ENCODE assay signal across 23 cellular contexts in genomic region chr20:43534016-43534415, GRCh38. TPM values are rescaled to one million over a fixed set of nuclear protein-coding genes. Genes with fewer than 3 reads are reported as not detected.
DNase-seq lines count a peak whose midpoint lies in the region; ATAC-seq, FAIRE-seq and TF ChIP-seq lines count a peak whose summit lies in the region.
"Had no signal": no experiment of that assay in that cellular context is flagged by ENCODE, and none has a peak within 500 bp of the region (broad histone marks: within the 10 kb centered on the region; RNA-seq: fewer than 3 reads in every experiment).

No MANE protein-coding gene starts in this region.

- no peak overlapping the region for H3K4ac ChIP-seq in H1 (replicated peaks; ENCODE audit: insufficient read length, low read depth, low read length)
- no peak overlapping the region for H3K4ac ChIP-seq in neuronal stem cell (ENCODE audit: low read length)

- BruUV-seq in HepG2 (replicated peaks; lab: Mats Ljungman, UMichigan): no TSS peak

- TF ChIP-seq RAD21 in HepG2 (CRISPR knock-in tag; IDR thresholded peaks at IDR 0.05): no peak
- TF ChIP-seq RAD21 in H1 (IDR thresholded peaks at IDR 0.05 in 1 of 2, conservative IDR thresholded peaks at IDR 0.05 in 1 of 2; ENCODE audit: low read depth in 2 of 2, low read length in 2 of 2): no peak

- TF ChIP-seq POLR2A in HepG2 (IDR thresholded peaks at IDR 0.05; ENCODE audit: insufficient read depth in 1 of 2, low read depth in 2 of 2, low read length in 2 of 2) (no peak), right lobe of liver (IDR thresholded peaks at IDR 0.05) (no peak), H1 (IDR thresholded peaks at IDR 0.05; ENCODE audit: control extremely low read depth in 1 of 2, low read depth in 2 of 2, low read length in 2 of 2) (no peak)

- no peak overlapping the region for H3K4me3 Mint-ChIP-seq in activated CD4-positive, alpha-beta memory T cell treated with anti-CD3 and anti-CD28 coated beads for 36 hours
- H3K4me3 Mint-ChIP-seq: B cell; CD4-positive, alpha-beta T cell; CD8-positive, alpha-beta memory T cell; GM23338 had no signal

- no peak overlapping the region for H3K56ac ChIP-seq in H1 (replicated peaks; ENCODE audit: insufficient read length, low read depth, low read length)

- TF ChIP-seq CTCF in HepG2 (CRISPR knock-in tag; IDR thresholded peaks at IDR 0.05): 0 out of 2 replicates have a peak, but pooled peaks have one; percentile 2
- no peak for TF ChIP-seq CTCF in right lobe of liver (IDR thresholded peaks at IDR 0.05)
- TF ChIP-seq CTCF in H1 (IDR thresholded peaks at IDR 0.05; ENCODE audit: control extremely low read depth in 1 of 3, insufficient read depth in 1 of 3, low read depth in 1 of 3, low read length in 3 of 3): no peak

- H2BK15ac ChIP-seq in H1 (ENCODE audit: low read length): no peak overlapping the region
- H2BK15ac ChIP-seq in neuronal stem cell (ENCODE audit: low read length): no peak overlapping the region

- H2AFZ ChIP-seq in HepG2 (ENCODE audit: low read length): no peak overlapping the region
- no peak overlapping the region for H2AFZ ChIP-seq in H1 (ENCODE audit: low read length)
- no peak overlapping the region for H2AFZ ChIP-seq in neuronal stem cell (ENCODE audit: low read length)
- H2AFZ ChIP-seq: GM23338 had no signal

- H3K23ac ChIP-seq in H1 (ENCODE audit: insufficient read length) (no peak overlapping the region), neuronal stem cell (ENCODE audit: low read depth, low read length, poor library complexity) (no peak overlapping the region)

- no peaks in the 10 kb centered on the region; a peak in 1 of 5 replicates for H3K27me3 ChIP-seq in HepG2 (ENCODE audit: control insufficient read depth in 1 of 2, insufficient read depth in 2 of 2, low read length in 2 of 2)
- H3K27me3 ChIP-seq in right lobe of liver: no peaks in the 10 kb centered on the region
- no peaks in the 10 kb centered on the region for H3K27me3 ChIP-seq in H1 (replicated peaks in 1 of 4; ENCODE audit: control insufficient read depth in 3 of 4, extremely low read depth in 1 of 4, insufficient read depth in 3 of 4, low read length in 3 of 4)
- H3K27me3 ChIP-seq in neuronal stem cell (ENCODE audit: control insufficient read depth in 3 of 3, insufficient read depth in 3 of 3, low read depth in 1 of 3, low read length in 3 of 3): no peaks in the 10 kb centered on the region
- H3K27me3 ChIP-seq: BLaER1 had no signal

- no peak overlapping the region for H2BK12ac ChIP-seq in H1 (ENCODE audit: low read depth, low read length)
- H2BK12ac ChIP-seq in neuronal stem cell (ENCODE audit: low read length): no peak overlapping the region

- H3K9me3 Mint-ChIP-seq in activated CD4-positive, alpha-beta memory T cell treated with anti-CD3 and anti-CD28 coated beads for 36 hours: no peaks in the 10 kb centered on the region
- H3K9me3 Mint-ChIP-seq: CD4-positive, alpha-beta T cell; CD8-positive, alpha-beta memory T cell; GM23338 had no signal

- ATAC-seq in HepG2 (no peak), right lobe of liver (no peak)
- ATAC-seq: GM23338 had no signal

- peaks cover 0 to 4% of the 10 kb centered on the region in 2 experiments; a peak in 1 of 5 replicates for H3K36me3 ChIP-seq in HepG2 (replicated peaks in 1 of 2; ENCODE audit: control insufficient read depth in 1 of 2, insufficient read depth in 2 of 2, low read length in 2 of 2)
- H3K36me3 ChIP-seq in right lobe of liver: no peaks in the 10 kb centered on the region
- H3K36me3 ChIP-seq in H1 (ENCODE audit: control insufficient read depth in 2 of 4, insufficient read depth in 4 of 4, low read length in 3 of 4): peaks cover 0 to 6% (median 3%) of the 10 kb centered on the region in 4 experiments; a peak in 3 of 8 replicates
- peaks cover 5 to 18% of the 10 kb centered on the region in 2 donors for H3K36me3 ChIP-seq in neuronal stem cell (replicated peaks in 1 of 2; ENCODE audit: control insufficient read depth in 2 of 2, insufficient read depth in 2 of 2, low read length in 2 of 2)

- H3K23me2 ChIP-seq in H1 (ENCODE audit: low read depth, low read length): no peaks in the 10 kb centered on the region

- no peaks in the 10 kb centered on the region for H3K36me3 Mint-ChIP-seq in activated CD4-positive, alpha-beta memory T cell treated with anti-CD3 and anti-CD28 coated beads for 36 hours

- FAIRE-seq in HepG2 (lab: Jason Lieb, UNC): no peak
- no peak for FAIRE-seq in H1 (lab: Jason Lieb, UNC)
- FAIRE-seq: A204.1, GM12891, GM18507 had no signal

- DNase-seq in HepG2 (ENCODE audit: low spot score): no peak
- DNase-seq in right lobe of liver: no peak
- no peak for DNase-seq in H1 (ENCODE audit: low read depth in 1 of 2, low spot score in 2 of 2)
- DNase-seq in mesenteric fat pad (ENCODE audit: low spot score): peak; percentile 65
- no peak for DNase-seq in activated CD4-positive, alpha-beta memory T cell treated with anti-CD3 and anti-CD28 coated beads for 36 hours
- no peak for DNase-seq in GOT3 (lab: John Stamatoyannopoulos, UW)
- DNase-seq in neuronal stem cell (ENCODE audit: low spot score): no peak
- no peak for DNase-seq in CD1c-positive myeloid dendritic cell (ENCODE audit: extremely low spot score)
- DNase-seq: CD4-positive, alpha-beta T cell; CD8-positive, alpha-beta memory T cell; DMS53; DMS79 treated with DMSO at 0.1 percent for 48 hours; GF-D8; H7; HCEC 1CT had no signal

- H2BK20ac ChIP-seq in H1 (ENCODE audit: low read length): no peak overlapping the region

- H2BK5ac ChIP-seq in H1 (ENCODE audit: low read depth, low read length) (no peak overlapping the region), neuronal stem cell (ENCODE audit: low read length) (no peak overlapping the region)

- in situ Hi-C loops in HepG2 (cut with HindIII; ENCODE audit: extremely low pct_ligation_motif_present, low pct_unique_long_range_greater_than_20kb): no loop called here

- H3K27ac ChIP-seq in HepG2 (ENCODE audit: extremely low read length, insufficient read depth, low read length) (no peak overlapping the region), right lobe of liver (no peak overlapping the region), H1 (ENCODE audit: low read depth, low read length) (no peak overlapping the region), neuronal stem cell (replicated peaks; ENCODE audit: low read length) (no peak overlapping the region)
- H3K27ac ChIP-seq: 22Rv1, BLaER1, C4-2B had no signal

- no peaks in the 10 kb centered on the region for H3K27me3 Mint-ChIP-seq in activated CD4-positive, alpha-beta memory T cell treated with anti-CD3 and anti-CD28 coated beads for 36 hours
- H3K27me3 Mint-ChIP-seq: B cell; CD4-positive, alpha-beta T cell had no signal

- no peaks in the 10 kb centered on the region for H3K4me1 Mint-ChIP-seq in activated CD4-positive, alpha-beta memory T cell treated with anti-CD3 and anti-CD28 coated beads for 36 hours (ENCODE audit: low read depth)
- H3K4me1 Mint-ChIP-seq: CD8-positive, alpha-beta memory T cell; GM23338 had no signal

- no peaks in the 10 kb centered on the region for H4K20me1 ChIP-seq in HepG2 (ENCODE audit: insufficient read depth, low read length)
- peaks cover 4 to 5% of the 10 kb centered on the region in 2 experiments for H4K20me1 ChIP-seq in H1 (replicated peaks in 1 of 2; ENCODE audit: control insufficient read depth in 1 of 2, insufficient read depth in 2 of 2, low read length in 2 of 2)
- H4K20me1 ChIP-seq: BLaER1 had no signal

- H3K79me2 ChIP-seq in HepG2 (ENCODE audit: insufficient read depth, low read length) (no peaks in the 10 kb centered on the region), H1 (ENCODE audit: control insufficient read depth in 1 of 2, insufficient read depth in 2 of 2, low read length in 2 of 2) (no peaks in the 10 kb centered on the region)

- intact Hi-C loops in HepG2 (cut with micrococcal nuclease; ENCODE audit: unreplicated experiment): no loop called here
- intact Hi-C loops in right lobe of liver (cut with DNase I): loop anchor here (10.0 kb wide), 2 partner anchors 151 to 161 kb away; no protein-coding TSS in a partner anchor
- intact Hi-C loops in activated CD4-positive, alpha-beta memory T cell treated with anti-CD3 and anti-CD28 coated beads for 36 hours (cut with micrococcal nuclease): no loop called here

- H3K9me3 ChIP-seq in HepG2 (ENCODE audit: low read length) (no peaks in the 10 kb centered on the region), right lobe of liver (no peaks in the 10 kb centered on the region), H1 (ENCODE audit: insufficient read depth in 2 of 2, low read depth in 1 of 2, low read length in 1 of 2) (no peaks in the 10 kb centered on the region), neuronal stem cell (replicated peaks in 1 of 2; ENCODE audit: control insufficient read depth in 2 of 2, insufficient read depth in 1 of 2, low read depth in 1 of 2, low read length in 2 of 2) (no peaks in the 10 kb centered on the region)
- H3K9me3 ChIP-seq: BLaER1 had no signal

- H3K4me1 ChIP-seq in HepG2 (ENCODE audit: insufficient read depth, low read length): peaks cover 61% of the 10 kb centered on the region
- H3K4me1 ChIP-seq in right lobe of liver: peaks cover 0 to 9% (median 4%) of the 10 kb centered on the region in 4 donors
- H3K4me1 ChIP-seq in H1 (replicated peaks in 1 of 4; ENCODE audit: control insufficient read depth in 3 of 4, insufficient read depth in 4 of 4, low read length in 3 of 4): no peaks in the 10 kb centered on the region
- no peaks in the 10 kb centered on the region for H3K4me1 ChIP-seq in neuronal stem cell (ENCODE audit: control insufficient read depth in 2 of 2, insufficient read depth in 1 of 2, low read depth in 1 of 2, low read length in 2 of 2)
- H3K4me1 ChIP-seq: BLaER1 had no signal

- no peak overlapping the region for H3K27ac Mint-ChIP-seq in activated CD4-positive, alpha-beta memory T cell treated with anti-CD3 and anti-CD28 coated beads for 36 hours
- H3K27ac Mint-ChIP-seq: B cell; CD4-positive, alpha-beta T cell; GM23338 had no signal

- H3K9ac ChIP-seq in HepG2 (ENCODE audit: insufficient read depth, low read depth, low read length) (no peak overlapping the region), H1 (replicated peaks in 1 of 4; ENCODE audit: extremely low read depth in 1 of 4, low read depth in 3 of 4, low read length in 3 of 4) (no peak overlapping the region), neuronal stem cell (ENCODE audit: low read depth, low read length, poor library complexity) (no peak overlapping the region)
- H3K9ac ChIP-seq: BLaER1 had no signal

- H2AK5ac ChIP-seq in H1 (ENCODE audit: low read depth, low read length) (no peak overlapping the region), neuronal stem cell (ENCODE audit: low read depth, low read length) (no peak overlapping the region)

- H2BK120ac ChIP-seq in H1 (replicated peaks; ENCODE audit: low read depth, low read length) (no peak overlapping the region), neuronal stem cell (ENCODE audit: low read depth, low read length) (no peak overlapping the region)

- H3K4me2 ChIP-seq in HepG2 (ENCODE audit: low read depth, low read length): no peak overlapping the region
- no peak overlapping the region for H3K4me2 ChIP-seq in H1 (ENCODE audit: insufficient read depth in 1 of 2, low read depth in 2 of 2, low read length in 2 of 2)
- no peak overlapping the region for H3K4me2 ChIP-seq in neuronal stem cell (ENCODE audit: insufficient read depth, low read length, poor library complexity, severe bottlenecking)
- H3K4me2 ChIP-seq: BLaER1, GM23338 had no signal

- H3K79me1 ChIP-seq in H1 (ENCODE audit: low read depth, low read length) (no peaks in the 10 kb centered on the region), neuronal stem cell (ENCODE audit: low read depth, low read length) (no peaks in the 10 kb centered on the region)

- CTCF ChIA-PET in HepG2 (lab: Yijun Ruan, JAX; ENCODE audit: low intra/inter-chr PET ratio, low total read pairs) (no interaction called here), H1 (lab: Charles Lee; ENCODE audit: partially characterized antibody) (interaction anchor here (0.6 kb wide), 1 partner anchor 499 kb away, joined by 4 read pairs; no protein-coding TSS in a partner anchor)
- CTCF ChIA-PET in activated CD4-positive, alpha-beta memory T cell treated with anti-CD3 and anti-CD28 coated beads for 36 hours (lab: Charles Lee): interaction anchor here (9.7 kb wide), 1 partner anchor 158 kb away, joined by 86 read pairs; no protein-coding TSS in a partner anchor

- H4K5ac ChIP-seq in H1 (ENCODE audit: insufficient read length, low read depth, low read length): no peak overlapping the region

- no peak for TF ChIP-seq EP300 in HepG2 (IDR thresholded peaks at IDR 0.05; ENCODE audit: low read depth in 2 of 2, low read length in 2 of 2)
- TF ChIP-seq EP300 in HepG2 (CRISPR knock-in tag; IDR thresholded peaks at IDR 0.05; ENCODE audit: borderline replicate concordance): no peak
- TF ChIP-seq EP300 in H1 (IDR thresholded peaks at IDR 0.05; ENCODE audit: borderline replicate concordance in 1 of 2, low read depth in 2 of 2, low read length in 2 of 2): no peak

- H3K18ac ChIP-seq in H1 (ENCODE audit: extremely low read depth, low read length) (no peak overlapping the region), neuronal stem cell (ENCODE audit: low read length) (no peak overlapping the region)

- 0 out of 2 replicates have a peak overlapping the region, but pooled peaks have one; percentile 1 for H4K8ac ChIP-seq in H1 (ENCODE audit: extremely low read depth, insufficient read depth, low read length)
- H4K8ac ChIP-seq in neuronal stem cell (ENCODE audit: low read depth, low read length): no peak overlapping the region

- no peak overlapping the region for H4K91ac ChIP-seq in H1 (replicated peaks; ENCODE audit: insufficient read length, low read length)
- no peak overlapping the region for H4K91ac ChIP-seq in neuronal stem cell (ENCODE audit: low read depth, low read length, poor library complexity)

- no peak overlapping the region for H3K14ac ChIP-seq in H1 (ENCODE audit: insufficient read length)
- no peak overlapping the region for H3K14ac ChIP-seq in neuronal stem cell (ENCODE audit: low read length)

- POLR2A ChIA-PET in HepG2 (lab: Yijun Ruan, JAX): interaction anchor here (1.0 to 2.6 kb wide), 2 partner anchors 24 to 57 kb away, joined by 3 to 9 read pairs; partner anchors contain the start of genes IFT52 and SGK2
- POLR2A ChIA-PET in H1 (lab: Charles Lee; ENCODE audit: partially characterized antibody): interaction anchor here (1.5 kb wide), 1 partner anchor 188 kb away, joined by 3 read pairs; no protein-coding TSS in a partner anchor
- POLR2A ChIA-PET in activated CD4-positive, alpha-beta memory T cell treated with anti-CD3 and anti-CD28 coated beads for 36 hours (lab: Charles Lee): no interaction called here

- 90% methylated on average over 7 of the region's 7 CpGs for WGBS in HepG2 (ENCODE audit: low lambda C conversion rate)
- WGBS in right lobe of liver (ENCODE audit: insufficient coverage, low coverage, low lambda C conversion rate, missing lambda C conversion rate): no CpG with 5 or more reads among the region's 7 CpGs
- 95% methylated on average over 6 of the region's 7 CpGs; no CpG with 5 or more reads in 1 of the 2 experiments for WGBS in H1 (ENCODE audit: extremely low coverage in 1 of 2, insufficient coverage in 1 of 2, insufficient read length in 1 of 2, insufficient replicate concordance in 2 of 2, low coverage in 1 of 2, low lambda C conversion rate in 2 of 2, missing lambda C conversion rate in 1 of 2), 2 experiments
- no CpG with 5 or more reads among the region's 7 CpGs for WGBS in neuronal stem cell (ENCODE audit: extremely low coverage in 2 of 2, insufficient read length in 2 of 2, insufficient replicate concordance in 1 of 2), 2 donors

- no peak overlapping the region for H3K4me3 ChIP-seq in HepG2 (replicated peaks in 1 of 3; ENCODE audit: insufficient read depth in 1 of 3, low read depth in 2 of 3, low read length in 3 of 3)
- no peak overlapping the region for H3K4me3 ChIP-seq in right lobe of liver
- no peak overlapping the region for H3K4me3 ChIP-seq in H1 (ENCODE audit: extremely low read depth in 1 of 4, insufficient read depth in 2 of 4, low read depth in 3 of 4, low read length in 4 of 4)
- no peak overlapping the region for H3K4me3 ChIP-seq in neuronal stem cell (ENCODE audit: low read length in 2 of 2)
- H3K4me3 ChIP-seq: BLaER1, GM23338 had no signal

RNA-seq across cellular contexts. Expression of gene SGK2, which starts 24.8 kb away (rescaled TPM):
- total RNA-seq in HepG2 (2016; rRNA removed; fragmentation: Illumina TruSeq; extraction: Trizol) (29.4 and 34.3 TPM in 2 replicates), right lobe of liver (10 to 100 TPM; 47.3 to 80.2 (median 66.9) TPM), mesenteric fat pad (14.0 TPM)
- total RNA-seq in HepG2 (2016; cell fraction: cytosol; rRNA removed; fragmentation: Illumina TruSeq; extraction: Trizol; ENCODE audit: low read depth): 8.6 and 11.8 TPM in 2 replicates
- 29.7 and 31.2 TPM in 2 replicates for total RNA-seq in HepG2 (2016; cell fraction: insoluble cytoplasmic fraction; rRNA removed; fragmentation: Illumina TruSeq; extraction: Trizol)
- 25.9 and 26.5 TPM in 2 replicates for total RNA-seq in HepG2 (2016; cell fraction: membrane; rRNA removed; fragmentation: Illumina TruSeq; extraction: Trizol)
- 19.8 and 26.8 TPM in 2 replicates for total RNA-seq in HepG2 (2016; cell fraction: nucleus; rRNA removed; fragmentation: Illumina TruSeq; extraction: Trizol)
- polyA plus RNA-seq in HepG2 (2011; rRNA removed) (6.2 and 12.6 TPM in 2 replicates), H1 (2011; rRNA removed) (0.21 and 0.58 TPM in 2 replicates)
- 3.9 and 5.3 TPM in 2 replicates for polyA plus RNA-seq in HepG2 (2011; cell fraction: cytosol; rRNA removed)
- polyA plus RNA-seq in HepG2 (2011; cell fraction: nucleus; rRNA removed): 24.1 and 26.7 TPM in 2 replicates
- 6.9 and 8.9 TPM in 2 replicates for polyA plus RNA-seq in HepG2 (2012)
- polyA plus RNA-seq in HepG2 (2016; cell fraction: cytosol; fragmentation: Illumina TruSeq; extraction: Trizol; ENCODE audit: low read depth): 5.2 and 5.4 TPM in 2 replicates
- polyA plus RNA-seq in HepG2 (2016; cell fraction: insoluble cytoplasmic fraction; fragmentation: Illumina TruSeq; extraction: Trizol; ENCODE audit: low read depth): 21.3 and 23.7 TPM in 2 replicates
- polyA plus RNA-seq in HepG2 (2016; cell fraction: membrane; fragmentation: Illumina TruSeq; extraction: Trizol; ENCODE audit: low read depth): 14.3 and 14.5 TPM in 2 replicates
- 36.0 and 42.8 TPM in 2 replicates for polyA plus RNA-seq in HepG2 (2016; cell fraction: nucleus; fragmentation: Illumina TruSeq; extraction: Trizol; ENCODE audit: insufficient read depth, low read depth)
- polyA minus RNA-seq in HepG2 (2011; rRNA and poly(A)+ RNA removed; ENCODE audit: low replicate concordance): 1.3 and 17.3 TPM in 2 replicates
- polyA minus RNA-seq in HepG2 (2011; cell fraction: cytosol; rRNA and poly(A)+ RNA removed): 4.6 and 10.9 TPM in 2 replicates
- polyA minus RNA-seq in HepG2 (2011; cell fraction: nucleus; rRNA and poly(A)+ RNA removed): 16.4 and 18.5 TPM in 2 replicates
- 0.23 TPM in 1 of 2 replicates, not detected in the other for total RNA-seq in H1 (2021; fragmentation: NEBNext Ultra II Directional; extraction: Animal tissue kit (Norgen Biotek cat#: 25700))
- 0.49 TPM for polyA plus RNA-seq in H1 (2011; cell fraction: cytosol; rRNA removed)
- polyA plus RNA-seq in H1 (2011; cell fraction: nucleus; rRNA removed): 3.7 TPM
- polyA plus RNA-seq in H1 (2012, experiment 1 of 2): 0.31 to 1.0 TPM (median 0.66 TPM) in 4 replicates
- 0.09 TPM for polyA plus RNA-seq in H1 (2012, experiment 2 of 2)
- 0.18 TPM for polyA plus RNA-seq in H1 (2013, experiment 1 of 2)
- polyA plus RNA-seq in H1 (2013, experiment 2 of 2): 0.18 TPM
- polyA minus RNA-seq in H1 (2011; rRNA and poly(A)+ RNA removed): 0.83 and 1.5 TPM in 2 replicates
- not detected for polyA minus RNA-seq in H1 (2011; cell fraction: cytosol; rRNA and poly(A)+ RNA removed)
- 0.80 TPM for polyA minus RNA-seq in H1 (2011; cell fraction: nucleus; rRNA and poly(A)+ RNA removed)
- under 1 TPM; 0.62 to 0.87 TPM for total RNA-seq in activated CD4-positive, alpha-beta memory T cell treated with anti-CD3 and anti-CD28 coated beads for 36 hours
- polyA plus RNA-seq in neuronal stem cell (2013, experiment 1 of 2): 1.7 TPM
- 1.9 TPM for polyA plus RNA-seq in neuronal stem cell (2013, experiment 2 of 2)
- total RNA-seq: H7 had no signal
- polyA plus RNA-seq: CD8-positive, alpha-beta memory T cell; GM23338 had no signal

RNA-seq across cellular contexts. Expression of gene L3MBTL1, which starts 26.5 kb away (rescaled TPM):
- total RNA-seq in HepG2 (2016; rRNA removed; fragmentation: Illumina TruSeq; extraction: Trizol) (2.4 and 9.0 TPM in 2 replicates), right lobe of liver (1 to 10 TPM; 1.2 to 3.2 (median 2.4) TPM), mesenteric fat pad (8.4 TPM)
- total RNA-seq in HepG2 (2016; cell fraction: cytosol; rRNA removed; fragmentation: Illumina TruSeq; extraction: Trizol; ENCODE audit: low read depth): 2.7 and 2.9 TPM in 2 replicates
- total RNA-seq in HepG2 (2016; cell fraction: insoluble cytoplasmic fraction; rRNA removed; fragmentation: Illumina TruSeq; extraction: Trizol): 1.7 and 8.3 TPM in 2 replicates
- total RNA-seq in HepG2 (2016; cell fraction: membrane; rRNA removed; fragmentation: Illumina TruSeq; extraction: Trizol): 1.8 and 3.0 TPM in 2 replicates
- 19.0 and 22.4 TPM in 2 replicates for total RNA-seq in HepG2 (2016; cell fraction: nucleus; rRNA removed; fragmentation: Illumina TruSeq; extraction: Trizol)
- polyA plus RNA-seq in HepG2 (2011; rRNA removed) (17.8 and 23.8 TPM in 2 replicates), H1 (2011; rRNA removed) (11.9 and 17.2 TPM in 2 replicates)
- polyA plus RNA-seq in HepG2 (2011; cell fraction: cytosol; rRNA removed): 2.3 and 3.0 TPM in 2 replicates
- polyA plus RNA-seq in HepG2 (2011; cell fraction: nucleus; rRNA removed): 165 and 173 TPM in 2 replicates
- polyA plus RNA-seq in HepG2 (2012): 11.7 and 15.2 TPM in 2 replicates
- polyA plus RNA-seq in HepG2 (2016; cell fraction: cytosol; fragmentation: Illumina TruSeq; extraction: Trizol; ENCODE audit: low read depth): 0.17 and 0.46 TPM in 2 replicates
- polyA plus RNA-seq in HepG2 (2016; cell fraction: insoluble cytoplasmic fraction; fragmentation: Illumina TruSeq; extraction: Trizol; ENCODE audit: low read depth): 1.1 and 1.9 TPM in 2 replicates
- polyA plus RNA-seq in HepG2 (2016; cell fraction: membrane; fragmentation: Illumina TruSeq; extraction: Trizol; ENCODE audit: low read depth): 0.76 and 0.97 TPM in 2 replicates
- 27.6 and 31.6 TPM in 2 replicates for polyA plus RNA-seq in HepG2 (2016; cell fraction: nucleus; fragmentation: Illumina TruSeq; extraction: Trizol; ENCODE audit: insufficient read depth, low read depth)
- 21.5 and 30.3 TPM in 2 replicates for polyA minus RNA-seq in HepG2 (2011; rRNA and poly(A)+ RNA removed; ENCODE audit: low replicate concordance)
- 2.5 TPM in 2 replicates for polyA minus RNA-seq in HepG2 (2011; cell fraction: cytosol; rRNA and poly(A)+ RNA removed)
- polyA minus RNA-seq in HepG2 (2011; cell fraction: nucleus; rRNA and poly(A)+ RNA removed): 70.9 and 90.3 TPM in 2 replicates
- total RNA-seq in H1 (2021; fragmentation: NEBNext Ultra II Directional; extraction: Animal tissue kit (Norgen Biotek cat#: 25700)): 13.6 and 17.0 TPM in 2 replicates
- polyA plus RNA-seq in H1 (2011; cell fraction: cytosol; rRNA removed): 23.0 TPM
- polyA plus RNA-seq in H1 (2011; cell fraction: nucleus; rRNA removed): 111 TPM
- polyA plus RNA-seq in H1 (2012, experiment 1 of 2): 11.1 to 14.6 TPM (median 11.9 TPM) in 4 replicates
- polyA plus RNA-seq in H1 (2012, experiment 2 of 2): 3.3 TPM
- polyA plus RNA-seq in H1 (2013, experiment 1 of 2): 7.3 TPM
- 5.9 TPM for polyA plus RNA-seq in H1 (2013, experiment 2 of 2)
- polyA minus RNA-seq in H1 (2011; rRNA and poly(A)+ RNA removed): 21.8 and 22.1 TPM in 2 replicates
- polyA minus RNA-seq in H1 (2011; cell fraction: cytosol; rRNA and poly(A)+ RNA removed): 12.0 TPM
- 46.1 TPM for polyA minus RNA-seq in H1 (2011; cell fraction: nucleus; rRNA and poly(A)+ RNA removed)
- 1 to 10 TPM; 6.5 to 7.7 TPM for total RNA-seq in activated CD4-positive, alpha-beta memory T cell treated with anti-CD3 and anti-CD28 coated beads for 36 hours
- polyA plus RNA-seq in neuronal stem cell (2013, experiment 1 of 2): 9.2 TPM
- 9.7 TPM for polyA plus RNA-seq in neuronal stem cell (2013, experiment 2 of 2)

RNA-seq across cellular contexts. Expression of gene IFT52, which starts 56.7 kb away (rescaled TPM):
- 64.0 and 80.6 TPM in 2 replicates for total RNA-seq in HepG2 (2016; rRNA removed; fragmentation: Illumina TruSeq; extraction: Trizol)
- total RNA-seq in HepG2 (2016; cell fraction: cytosol; rRNA removed; fragmentation: Illumina TruSeq; extraction: Trizol; ENCODE audit: low read depth): 77.1 and 79.7 TPM in 2 replicates
- total RNA-seq in HepG2 (2016; cell fraction: insoluble cytoplasmic fraction; rRNA removed; fragmentation: Illumina TruSeq; extraction: Trizol): 66.3 and 80.0 TPM in 2 replicates
- total RNA-seq in HepG2 (2016; cell fraction: membrane; rRNA removed; fragmentation: Illumina TruSeq; extraction: Trizol): 101 and 102 TPM in 2 replicates
- 36.2 and 38.4 TPM in 2 replicates for total RNA-seq in HepG2 (2016; cell fraction: nucleus; rRNA removed; fragmentation: Illumina TruSeq; extraction: Trizol)
- polyA plus RNA-seq in HepG2 (2011; rRNA removed): 36.9 and 48.0 TPM in 2 replicates
- 35.4 and 36.4 TPM in 2 replicates for polyA plus RNA-seq in HepG2 (2011; cell fraction: cytosol; rRNA removed)
- 22.2 and 22.4 TPM in 2 replicates for polyA plus RNA-seq in HepG2 (2011; cell fraction: nucleus; rRNA removed)
- polyA plus RNA-seq in HepG2 (2012): 31.1 and 41.7 TPM in 2 replicates
- 83.2 and 85.7 TPM in 2 replicates for polyA plus RNA-seq in HepG2 (2016; cell fraction: cytosol; fragmentation: Illumina TruSeq; extraction: Trizol; ENCODE audit: low read depth)
- 91.0 and 94.9 TPM in 2 replicates for polyA plus RNA-seq in HepG2 (2016; cell fraction: insoluble cytoplasmic fraction; fragmentation: Illumina TruSeq; extraction: Trizol; ENCODE audit: low read depth)
- polyA plus RNA-seq in HepG2 (2016; cell fraction: membrane; fragmentation: Illumina TruSeq; extraction: Trizol; ENCODE audit: low read depth): 85.8 and 88.2 TPM in 2 replicates
- 41.4 and 43.4 TPM in 2 replicates for polyA plus RNA-seq in HepG2 (2016; cell fraction: nucleus; fragmentation: Illumina TruSeq; extraction: Trizol; ENCODE audit: insufficient read depth, low read depth)
- 53.4 and 59.7 TPM in 2 replicates for polyA minus RNA-seq in HepG2 (2011; rRNA and poly(A)+ RNA removed; ENCODE audit: low replicate concordance)
- 15.6 and 20.1 TPM in 2 replicates for polyA minus RNA-seq in HepG2 (2011; cell fraction: cytosol; rRNA and poly(A)+ RNA removed)
- 21.4 and 26.9 TPM in 2 replicates for polyA minus RNA-seq in HepG2 (2011; cell fraction: nucleus; rRNA and poly(A)+ RNA removed)
- 1 to 10 TPM; 3.4 to 6.0 (median 4.1) TPM for total RNA-seq in right lobe of liver
- 31.6 and 35.6 TPM in 2 replicates for total RNA-seq in H1 (2021; fragmentation: NEBNext Ultra II Directional; extraction: Animal tissue kit (Norgen Biotek cat#: 25700))
- polyA plus RNA-seq in H1 (2011; rRNA removed): 29.1 and 40.4 TPM in 2 replicates
- polyA plus RNA-seq in H1 (2011; cell fraction: cytosol; rRNA removed): 30.8 TPM
- polyA plus RNA-seq in H1 (2011; cell fraction: nucleus; rRNA removed): 28.4 TPM
- 29.5 to 35.1 TPM (median 30.4 TPM) in 4 replicates for polyA plus RNA-seq in H1 (2012, experiment 1 of 2)
- 15.9 TPM for polyA plus RNA-seq in H1 (2012, experiment 2 of 2)
- 19.6 TPM for polyA plus RNA-seq in H1 (2013, experiment 1 of 2)
- 18.5 TPM for polyA plus RNA-seq in H1 (2013, experiment 2 of 2)
- 46.4 and 72.4 TPM in 2 replicates for polyA minus RNA-seq in H1 (2011; rRNA and poly(A)+ RNA removed)
- polyA minus RNA-seq in H1 (2011; cell fraction: cytosol; rRNA and poly(A)+ RNA removed): 12.7 TPM
- polyA minus RNA-seq in H1 (2011; cell fraction: nucleus; rRNA and poly(A)+ RNA removed): 21.3 TPM
- total RNA-seq in mesenteric fat pad: 25.9 TPM
- 10 to 100 TPM; 15.3 to 17.0 TPM for total RNA-seq in activated CD4-positive, alpha-beta memory T cell treated with anti-CD3 and anti-CD28 coated beads for 36 hours
- 98.6 TPM for polyA plus RNA-seq in neuronal stem cell (2013, experiment 1 of 2)
- 102 TPM for polyA plus RNA-seq in neuronal stem cell (2013, experiment 2 of 2)

Comparison
In these comparisons a context has a peak if more than half of its experiments do, and no peak if none do; other contexts are left out.
1. intact Hi-C loops: an anchor here in right lobe of liver (10.0 kb wide); none called in HepG2 and activated CD4-positive, alpha-beta memory T cell treated with anti-CD3 and anti-CD28 coated beads for 36 hours.
2. Of the 41 proteins assayed by ChIP-seq in both HepG2 and H1: peak only in HepG2: CTCF; only in H1: none; in both: none; in neither: 40.